ENCODE assay signal across 15 cellular contexts in the genomic region with DNA sequence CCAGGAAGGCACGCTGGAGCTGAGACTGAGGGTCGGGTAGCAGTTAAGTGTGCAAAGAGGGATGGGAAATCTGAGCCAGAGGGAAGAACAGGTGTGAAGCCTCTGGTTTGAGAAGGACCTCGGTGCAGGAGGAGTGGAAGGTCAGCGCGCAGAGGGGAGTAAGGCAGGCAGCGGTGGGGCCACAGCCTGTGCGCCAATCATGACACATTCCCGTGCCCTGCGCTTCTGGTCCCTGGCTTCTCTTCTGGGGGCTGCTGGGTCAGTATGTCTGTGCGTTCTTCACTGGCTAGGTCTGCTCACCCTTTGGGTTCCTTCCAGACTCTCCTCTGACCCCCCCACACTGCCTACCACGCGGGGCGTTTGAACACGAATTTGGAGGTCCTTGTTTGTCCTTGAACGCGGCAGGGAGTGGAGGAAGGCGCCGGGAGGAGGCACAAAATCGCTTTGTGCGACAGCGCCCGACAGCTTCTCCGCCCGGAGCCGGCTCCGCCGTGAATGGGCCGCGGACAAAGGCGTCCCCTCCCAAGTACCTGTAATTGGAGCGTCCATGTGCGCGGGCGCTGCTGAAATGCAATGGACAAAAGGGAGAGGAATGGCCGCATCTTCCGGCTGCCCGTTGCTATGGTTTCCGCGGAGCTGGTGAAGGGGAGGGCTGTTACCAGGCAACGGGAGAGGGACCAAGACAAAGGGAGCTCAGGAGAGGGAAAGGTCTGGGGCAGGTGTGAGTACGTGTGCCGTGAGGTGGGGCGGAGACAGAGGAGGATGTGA.
DNase-seq lines count a peak whose midpoint lies in the region; ATAC-seq lines count a peak whose summit lies in the region.
"Had no signal": no experiment of that assay in that cellular context is flagged by ENCODE, and none has a peak within 500 bp of the region (broad histone marks: within the 10 kb centered on the region; RNA-seq: fewer than 3 reads in every experiment).

No MANE protein-coding gene starts in this region.

- no peak for ATAC-seq in left colon
- no peak for ATAC-seq in GM19397 (IDR thresholded peaks at IDR 0.05; ENCODE audit: unreplicated experiment)
- ATAC-seq: effector memory CD8-positive, alpha-beta T cell; natural killer cell had no signal

- intact Hi-C loops in left colon (cut with DNase I, micrococcal nuclease) = no loop called here

- H3K4me3 ChIP-seq in iPS-11a (ENCODE audit: low read depth, low read length) = peak overlapping the region; percentile 33
- H3K4me3 ChIP-seq: HAP-1, SK-N-MC had no signal

- H3K27ac ChIP-seq in temporal lobe (ENCODE audit: low read depth, low read length) = peak overlapping the region; percentile 69
- H3K27ac ChIP-seq: 22Rv1, SK-N-MC had no signal

- DNase-seq in DMS 273 (lab: John Stamatoyannopoulos, UW; ENCODE audit: unreplicated experiment) (peak; percentile 13), DMS 273 treated with DMSO at 0.1 percent for 48 hours (lab: John Stamatoyannopoulos, UW) (no peak), NCI-H69 (lab: John Stamatoyannopoulos, UW) (peak; percentile 78), left colon (no peak)
- no peak for DNase-seq in NK-92 treated with Interleukin-12 subunit alpha and Interleukin-12 subunit beta, amount 100 ng/mL, for 24 hours (lab: John Stamatoyannopoulos, UW)
- DNase-seq: activated CD4-positive, alpha-beta T cell treated with anti-CD3 and anti-CD28 coated beads, Interleukin-2, amount 50 U/mL, for 48 hours; effector memory CD8-positive, alpha-beta T cell; natural killer cell; stimulated activated CD4-positive, alpha-beta T cell treated with anti-CD3 and anti-CD28 coated beads, Interleukin-1b, Interleukin-23, amount 100 ng/mL, for 48 hours had no signal

Comparison
In these comparisons a context has a peak if more than half of its experiments do, and no peak if none do; other contexts are left out.
1. DNase-seq: peak in DMS 273 (single experiment) and NCI-H69 (single experiment); none in DMS 273 treated with DMSO at 0.1 percent for 48 hours (single experiment), left colon (0 of 2) and NK-92 treated with Interleukin-12 subunit alpha and Interleukin-12 subunit beta, amount 100 ng/mL, for 24 hours (single experiment).